In genomic region chr3:4290272-4290893, GRCh38 we compare ENCODE assay signal across 1 cellular context.
TF ChIP-seq lines count a peak whose summit lies in the region.

No MANE protein-coding gene starts in this region.

TF ChIP-seq in endothelial cell of umbilical vein, 7 proteins besides CTCF, POLR2A, EP300 and RAD21:
- TF ChIP-seq POLR2AphosphoS5 (IDR thresholded peaks at IDR 0.05; ENCODE audit: insufficient read depth, low read depth, low read length) (no peak), JUN (IDR thresholded peaks at IDR 0.05; ENCODE audit: borderline replicate concordance, insufficient read depth, insufficient read length, low read depth) (no peak), EZH2 (IDR thresholded peaks at IDR 0.05; ENCODE audit: borderline replicate concordance, low read depth, low read length, severe bottlenecking) (no peak), GATA2 (IDR thresholded peaks at IDR 0.05; ENCODE audit: insufficient read depth, insufficient read length, low read depth, low read length) (no peak), MAX (IDR thresholded peaks at IDR 0.05; ENCODE audit: insufficient read depth, insufficient read length) (no peak), MYC (IDR thresholded peaks at IDR 0.05; ENCODE audit: low read depth, low read length) (no peak), FOS (IDR thresholded peaks at IDR 0.05; ENCODE audit: borderline replicate concordance, insufficient read depth, low read length) (no peak)
TF ChIP-seq in endothelial cell of umbilical vein: peak in this region for 0.
